In the genomic region with DNA sequence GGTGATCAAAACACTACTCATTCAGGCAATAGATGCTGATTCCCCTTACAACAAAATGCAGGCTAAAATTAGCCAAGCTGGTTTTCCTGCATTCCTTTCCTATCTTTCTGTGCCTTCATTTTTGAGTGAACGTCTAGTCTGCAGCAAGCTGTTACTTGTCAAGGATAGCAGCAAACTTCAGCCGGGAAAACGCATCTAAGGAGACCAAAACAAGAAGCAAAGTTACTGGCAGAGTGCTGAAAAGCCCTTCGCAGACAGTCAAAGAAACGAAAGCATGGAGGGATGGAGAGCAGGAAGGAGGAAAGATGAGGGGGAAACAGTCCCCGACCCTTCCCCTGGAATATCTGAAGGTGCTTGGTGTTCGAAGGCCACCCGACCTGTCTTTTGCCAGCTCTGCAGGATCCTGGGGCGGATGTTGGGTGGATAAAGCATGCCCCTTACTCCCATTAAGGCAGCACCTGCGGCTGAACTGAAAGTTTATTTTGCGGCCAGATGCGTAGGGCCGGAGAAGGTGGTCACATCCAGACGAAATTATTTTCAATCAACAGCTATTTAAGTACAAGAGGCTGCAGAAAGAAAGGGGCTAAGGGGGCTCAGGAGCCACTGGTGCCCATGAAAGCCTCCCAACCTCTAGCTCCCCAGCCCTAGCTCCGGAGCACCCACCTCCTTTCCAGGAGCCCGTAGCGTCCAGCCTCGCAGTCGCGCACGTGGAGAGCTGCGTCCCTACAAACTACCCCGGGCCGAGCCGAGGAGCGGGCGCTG, we compare ENCODE assay signal across 1 cellular context.
TF ChIP-seq lines count a peak whose summit lies in the region.

No MANE protein-coding gene starts in this region.

TF ChIP-seq in WTC11, 78 proteins besides CTCF, POLR2A, EP300 and RAD21 (continued from another document):
- TF ChIP-seq, protein P1, sequence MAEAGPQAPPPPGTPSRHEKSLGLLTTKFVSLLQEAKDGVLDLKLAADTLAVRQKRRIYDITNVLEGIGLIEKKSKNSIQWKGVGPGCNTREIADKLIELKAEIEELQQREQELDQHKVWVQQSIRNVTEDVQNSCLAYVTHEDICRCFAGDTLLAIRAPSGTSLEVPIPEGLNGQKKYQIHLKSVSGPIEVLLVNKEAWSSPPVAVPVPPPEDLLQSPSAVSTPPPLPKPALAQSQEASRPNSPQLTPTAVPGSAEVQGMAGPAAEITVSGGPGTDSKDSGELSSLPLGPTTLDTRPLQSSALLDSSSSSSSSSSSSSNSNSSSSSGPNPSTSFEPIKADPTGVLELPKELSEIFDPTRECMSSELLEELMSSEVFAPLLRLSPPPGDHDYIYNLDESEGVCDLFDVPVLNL (CRISPR knock-in tag; IDR thresholded peaks at IDR 0.05; ENCODE audit: borderline replicate concordance, low read depth): no peak
- TF ChIP-seq MXD4 (CRISPR knock-in tag; IDR thresholded peaks at IDR 0.05; ENCODE audit: borderline replicate concordance) (no peak), TCF7 (CRISPR knock-in tag; IDR thresholded peaks at IDR 0.05; ENCODE audit: low read depth) (no peak)
- TF ChIP-seq, protein P2, sequence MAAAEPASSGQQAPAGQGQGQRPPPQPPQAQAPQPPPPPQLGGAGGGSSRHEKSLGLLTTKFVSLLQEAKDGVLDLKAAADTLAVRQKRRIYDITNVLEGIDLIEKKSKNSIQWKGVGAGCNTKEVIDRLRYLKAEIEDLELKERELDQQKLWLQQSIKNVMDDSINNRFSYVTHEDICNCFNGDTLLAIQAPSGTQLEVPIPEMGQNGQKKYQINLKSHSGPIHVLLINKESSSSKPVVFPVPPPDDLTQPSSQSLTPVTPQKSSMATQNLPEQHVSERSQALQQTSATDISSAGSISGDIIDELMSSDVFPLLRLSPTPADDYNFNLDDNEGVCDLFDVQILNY (CRISPR knock-in tag; IDR thresholded peaks at IDR 0.05): no peak
- TF ChIP-seq, protein P3, sequence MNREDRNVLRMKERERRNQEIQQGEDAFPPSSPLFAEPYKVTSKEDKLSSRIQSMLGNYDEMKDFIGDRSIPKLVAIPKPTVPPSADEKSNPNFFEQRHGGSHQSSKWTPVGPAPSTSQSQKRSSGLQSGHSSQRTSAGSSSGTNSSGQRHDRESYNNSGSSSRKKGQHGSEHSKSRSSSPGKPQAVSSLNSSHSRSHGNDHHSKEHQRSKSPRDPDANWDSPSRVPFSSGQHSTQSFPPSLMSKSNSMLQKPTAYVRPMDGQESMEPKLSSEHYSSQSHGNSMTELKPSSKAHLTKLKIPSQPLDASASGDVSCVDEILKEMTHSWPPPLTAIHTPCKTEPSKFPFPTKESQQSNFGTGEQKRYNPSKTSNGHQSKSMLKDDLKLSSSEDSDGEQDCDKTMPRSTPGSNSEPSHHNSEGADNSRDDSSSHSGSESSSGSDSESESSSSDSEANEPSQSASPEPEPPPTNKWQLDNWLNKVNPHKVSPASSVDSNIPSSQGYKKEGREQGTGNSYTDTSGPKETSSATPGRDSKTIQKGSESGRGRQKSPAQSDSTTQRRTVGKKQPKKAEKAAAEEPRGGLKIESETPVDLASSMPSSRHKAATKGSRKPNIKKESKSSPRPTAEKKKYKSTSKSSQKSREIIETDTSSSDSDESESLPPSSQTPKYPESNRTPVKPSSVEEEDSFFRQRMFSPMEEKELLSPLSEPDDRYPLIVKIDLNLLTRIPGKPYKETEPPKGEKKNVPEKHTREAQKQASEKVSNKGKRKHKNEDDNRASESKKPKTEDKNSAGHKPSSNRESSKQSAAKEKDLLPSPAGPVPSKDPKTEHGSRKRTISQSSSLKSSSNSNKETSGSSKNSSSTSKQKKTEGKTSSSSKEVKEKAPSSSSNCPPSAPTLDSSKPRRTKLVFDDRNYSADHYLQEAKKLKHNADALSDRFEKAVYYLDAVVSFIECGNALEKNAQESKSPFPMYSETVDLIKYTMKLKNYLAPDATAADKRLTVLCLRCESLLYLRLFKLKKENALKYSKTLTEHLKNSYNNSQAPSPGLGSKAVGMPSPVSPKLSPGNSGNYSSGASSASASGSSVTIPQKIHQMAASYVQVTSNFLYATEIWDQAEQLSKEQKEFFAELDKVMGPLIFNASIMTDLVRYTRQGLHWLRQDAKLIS (CRISPR knock-in tag; IDR thresholded peaks at IDR 0.05; ENCODE audit: borderline replicate concordance): no peak
